Comparison of ENCODE assay signal across 16 cellular contexts in the genomic region with DNA sequence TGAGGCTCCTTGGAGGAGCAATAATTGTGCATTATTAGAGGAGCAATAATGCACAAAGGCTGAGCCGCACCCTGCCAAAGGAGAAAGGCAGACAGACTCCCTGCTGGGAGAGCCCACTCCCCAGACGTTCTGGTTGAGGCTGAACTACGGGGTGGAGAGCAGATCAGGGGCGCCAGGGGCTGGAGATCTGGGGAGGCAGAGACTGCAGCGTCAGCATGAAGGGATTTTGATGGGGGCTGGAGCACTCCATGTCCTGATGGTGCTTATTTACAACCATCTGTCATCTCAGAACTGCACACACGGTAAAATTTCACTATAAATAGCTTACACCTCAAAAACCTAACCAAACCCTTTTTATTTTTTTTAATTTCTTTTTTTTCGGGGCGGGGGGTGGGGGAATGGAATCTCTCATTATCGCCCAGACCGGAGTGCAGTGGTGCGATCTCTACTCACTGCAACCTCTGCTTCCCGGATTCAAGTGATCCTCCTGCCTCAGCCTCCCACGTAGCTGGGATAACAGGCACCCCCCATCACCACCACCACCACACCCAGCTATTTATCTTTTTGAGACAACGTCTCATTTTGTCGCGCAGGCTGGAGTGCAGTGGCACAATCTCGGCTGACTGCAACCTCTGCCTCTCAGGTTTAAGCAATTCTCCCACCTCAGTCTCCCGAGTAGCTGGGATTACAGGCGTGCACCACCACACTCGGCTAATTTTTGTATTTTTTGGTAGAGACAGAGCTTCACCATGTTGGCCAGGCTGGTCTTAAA.
"Had no signal": no experiment of that assay in that cellular context is flagged by ENCODE, and none has a peak within 500 bp of the region (broad histone marks: within the 10 kb centered on the region; RNA-seq: fewer than 3 reads in every experiment).

No MANE protein-coding gene starts in this region.

- H3K36me3 Mint-ChIP-seq: naive thymus-derived CD8-positive, alpha-beta T cell had no signal

- H3K27ac Mint-ChIP-seq: T-helper 1 cell treated with Interleukin-12 subunit alpha and Interleukin-12 subunit beta and Interleukin-4 antibody, amounts not matched to agents 30 μg/mL and 1 μg/mL, for 36 hours had no signal

- H3K4me3 Mint-ChIP-seq: central memory CD8-positive, alpha-beta T cell; naive thymus-derived CD8-positive, alpha-beta T cell; T-helper 1 cell treated with Interleukin-12 subunit alpha and Interleukin-12 subunit beta and Interleukin-4 antibody, amounts not matched to agents 30 μg/mL and 1 μg/mL, for 36 hours had no signal

- ATAC-seq: mucosa of descending colon; naive thymus-derived CD8-positive, alpha-beta T cell; psoas muscle; sciatic nerve; SK-N-SH treated with all-trans-retinoic acid at 6 μM for 48 hours had no signal

- H3K27me3 Mint-ChIP-seq: central memory CD8-positive, alpha-beta T cell had no signal

- H3K9me3 Mint-ChIP-seq: central memory CD8-positive, alpha-beta T cell; naive thymus-derived CD8-positive, alpha-beta T cell; T-helper 1 cell treated with Interleukin-12 subunit alpha and Interleukin-12 subunit beta and Interleukin-4 antibody, amounts not matched to agents 30 μg/mL and 1 μg/mL, for 36 hours had no signal

- DNase-seq: activated CD4-positive, alpha-beta T cell treated with anti-CD3 and anti-CD28 coated beads, Interleukin-2, amount 50 U/mL, for 1 hour; activated CD4-positive, CD25-positive, alpha-beta regulatory T cell; activated effector memory CD4-positive, alpha-beta T cell treated with Interleukin-2 at 50 U/mL for 16 hours; activated T-cell treated with anti-CD3 and anti-CD28 coated beads for 4 hours; dermis blood vessel endothelial cell; mammary epithelial cell; mucosa of descending colon; naive thymus-derived CD8-positive, alpha-beta T cell; nucleus accumbens; stimulated activated CD4-positive, alpha-beta T cell treated with anti-CD3 and anti-CD28 coated beads, Interleukin-2, amount 100 ng/mL, for 24 hours; stimulated activated naive CD4-positive, alpha-beta T cell had no signal
